Comparison of ENCODE assay signal across 8 cellular contexts in genomic region chr17:46002311-46002972, GRCh38. TPM values are rescaled to one million over a fixed set of nuclear protein-coding genes. Genes with fewer than 3 reads are reported as not detected.
DNase-seq lines count a peak whose midpoint lies in the region; ATAC-seq lines count a peak whose summit lies in the region.

No MANE protein-coding gene starts in this region.

- H3K4me1 ChIP-seq in GM23248 (ENCODE audit: insufficient read depth) = no peaks in the 10 kb centered on the region

- H3K79me2 ChIP-seq in GM23248 (ENCODE audit: insufficient read depth) = no peaks in the 10 kb centered on the region

- no peak overlapping the region for H3K4me2 ChIP-seq in GM23248 (ENCODE audit: unreplicated experiment)

- DNase-seq in AG20443 (ENCODE audit: low spot score) = peak; percentile 85
- peak; percentile 70 for DNase-seq in GM23248
- DNase-seq in NCI-H2227 (lab: John Stamatoyannopoulos, UW; ENCODE audit: unreplicated experiment) = peak; percentile 75
- peak; percentile 58 for DNase-seq in activated CD4-positive, CD25-positive, alpha-beta regulatory T cell treated with anti-CD3 and anti-CD28 coated beads, Interleukin-2, amount 50 U/mL, for 16 hours (ENCODE audit: low read depth, low spot score)
- peak in 48 of 61 donors; percentile 15 to 81 (median 44) for DNase-seq in caudate nucleus (lab: John Stamatoyannopoulos, UW)
- peak; percentile 15 for DNase-seq in kidney glomerular epithelial cell (lab: John Stamatoyannopoulos, UW)
- peak; percentile 59 for DNase-seq in stimulated activated CD4-positive, alpha-beta T cell treated with anti-CD3 and anti-CD28 coated beads, Interleukin-2, amount 100 ng/mL, for 4 hours (ENCODE audit: low read depth)

- WGBS in GM23248 (ENCODE audit: low coverage in 1 of 2, low lambda C conversion rate in 2 of 2, missing lambda C conversion rate in 2 of 2), 2 experiments = 21 to 22% methylated on average over 8 of the region's 8 CpGs

- ATAC-seq in GM18520 (IDR thresholded peaks at IDR 0.05; ENCODE audit: unreplicated experiment) = no peak

- H3K9me3 ChIP-seq in GM23248 (ENCODE audit: low read depth) = no peaks in the 10 kb centered on the region

- no peaks in the 10 kb centered on the region for H3K27me3 ChIP-seq in GM23248 (replicated peaks; ENCODE audit: insufficient read depth)

- in situ Hi-C loops in GM23248 (cut with MboI) = loop anchor here (10.0 kb wide), 1 partner anchor 212 kb away; no protein-coding TSS in a partner anchor

- no peaks in the 10 kb centered on the region for H3F3A ChIP-seq in GM23248 (ENCODE audit: insufficient read depth)

- no peaks in the 10 kb centered on the region for H3K9me2 ChIP-seq in GM23248 (ENCODE audit: insufficient read depth)

- no peaks in the 10 kb centered on the region for H3K36me3 ChIP-seq in GM23248 (ENCODE audit: low read depth)

- H3K4me3 ChIP-seq in GM23248 = no peak overlapping the region

- H4K20me1 ChIP-seq in GM23248 (ENCODE audit: insufficient read depth) = no peaks in the 10 kb centered on the region

- H2AFZ ChIP-seq in GM23248 = no peak overlapping the region

- H3K27ac ChIP-seq in GM23248 (no peak overlapping the region), caudate nucleus (ENCODE audit: low read depth, low read length) (no peak overlapping the region)

- H3K9ac ChIP-seq in GM23248 = no peak overlapping the region

RNA-seq across cellular contexts. Expression of gene STH, which starts 3.4 kb away (rescaled TPM):
- total RNA-seq in GM23248 (2014; rRNA removed; shearing (Covaris generic)) = not detected in 2 replicates
- polyA plus RNA-seq in GM23248 (2016; fragmentation: Nextera tagmentation; extraction: Ambion mirVana) = not detected in 2 replicates

Comparison
In these comparisons a context has a peak if more than half of its experiments do, and no peak if none do; other contexts are left out.
1. DNase-seq: peak in every context shown above with its lines; median percentile 85 in AG20443; 75 in NCI-H2227; 70 in GM23248; 59 in stimulated activated CD4-positive, alpha-beta T cell treated with anti-CD3 and anti-CD28 coated beads, Interleukin-2, amount 100 ng/mL, for 4 hours; 58 in activated CD4-positive, CD25-positive, alpha-beta regulatory T cell treated with anti-CD3 and anti-CD28 coated beads, Interleukin-2, amount 50 U/mL, for 16 hours; 44 in caudate nucleus; 15 in kidney glomerular epithelial cell.